ENCODE assay signal across 19 cellular contexts in genomic region chr4:82706349-82707000, GRCh38.
DNase-seq lines count a peak whose midpoint lies in the region; ATAC-seq and TF ChIP-seq lines count a peak whose summit lies in the region.
"Had no signal": no experiment of that assay in that cellular context is flagged by ENCODE, and none has a peak within 500 bp of the region (broad histone marks: within the 10 kb centered on the region; RNA-seq: fewer than 3 reads in every experiment).

No MANE protein-coding gene starts in this region.

- 75% methylated on average over 3 of the region's 3 CpGs for WGBS in suprapubic skin

- no peak overlapping the region for H2AFZ ChIP-seq in KMS-11 (ENCODE audit: low read depth)
- H2AFZ ChIP-seq: PC-9 had no signal

- no peak overlapping the region for H3K4me3 Mint-ChIP-seq in activated CD4-positive, alpha-beta T cell treated with anti-CD3 and anti-CD28 coated beads, Interleukin-2, amount 10 ng/mL, durations not matched to agents 24 days and 14 days
- H3K4me3 Mint-ChIP-seq: B cell; stimulated activated naive CD8-positive, alpha-beta T cell treated with anti-CD3 and anti-CD28 coated beads, Interleukin-15, Interleukin-2, amounts not matched to agents 100 ng/mL and 50 ng/mL, for 24 hours had no signal

- peaks cover 18% of the 10 kb centered on the region for H3K27me3 Mint-ChIP-seq in activated CD4-positive, alpha-beta T cell treated with anti-CD3 and anti-CD28 coated beads, Interleukin-2, amount 10 ng/mL, durations not matched to agents 24 days and 14 days
- H3K27me3 Mint-ChIP-seq: stimulated activated naive CD8-positive, alpha-beta T cell treated with anti-CD3 and anti-CD28 coated beads, Interleukin-15, Interleukin-2, amounts not matched to agents 100 ng/mL and 50 ng/mL, for 24 hours had no signal

- no peak for TF ChIP-seq POLR2A in suprapubic skin (IDR thresholded peaks at IDR 0.05)

- H3K27ac Mint-ChIP-seq in activated CD4-positive, alpha-beta T cell treated with anti-CD3 and anti-CD28 coated beads, Interleukin-2, amount 10 ng/mL, durations not matched to agents 24 days and 14 days = no peak overlapping the region
- H3K27ac Mint-ChIP-seq: B cell; stimulated activated naive CD8-positive, alpha-beta T cell treated with anti-CD3 and anti-CD28 coated beads, Interleukin-15, Interleukin-2, amounts not matched to agents 100 ng/mL and 50 ng/mL, for 24 hours had no signal

- H3K9ac ChIP-seq in KMS-11 = no peak overlapping the region

- no peaks in the 10 kb centered on the region for H3K36me3 Mint-ChIP-seq in activated CD4-positive, alpha-beta T cell treated with anti-CD3 and anti-CD28 coated beads, Interleukin-2, amount 10 ng/mL, durations not matched to agents 24 days and 14 days (ENCODE audit: low read depth)

- ATAC-seq in GM18868 (IDR thresholded peaks at IDR 0.05; ENCODE audit: unreplicated experiment) (no peak), HG02884 (IDR thresholded peaks at IDR 0.05; ENCODE audit: unreplicated experiment) (no peak)
- ATAC-seq: HCT116 had no signal

- H3K27ac ChIP-seq in KMS-11 (peak overlapping the region; percentile 39; the same call in 1 of the 2 replicates), left ventricle myocardium inferior (replicated peaks) (peak overlapping the region; percentile 33), suprapubic skin (no peak overlapping the region)
- H3K27ac ChIP-seq: epithelial cell of prostate, PC-9, spleen, WERI-Rb-1 had no signal

- H3K36me3 ChIP-seq in KMS-11 (ENCODE audit: insufficient read depth) = no peaks in the 10 kb centered on the region
- H3K36me3 ChIP-seq in left ventricle myocardium inferior = no peaks in the 10 kb centered on the region
- no peaks in the 10 kb centered on the region for H3K36me3 ChIP-seq in suprapubic skin
- H3K36me3 ChIP-seq: spleen had no signal

- H3K9me3 ChIP-seq in left ventricle myocardium inferior (replicated peaks) = no peaks in the 10 kb centered on the region
- H3K9me3 ChIP-seq in suprapubic skin = no peaks in the 10 kb centered on the region
- H3K9me3 ChIP-seq: spleen had no signal

- H3K4me1 ChIP-seq in KMS-11 (ENCODE audit: low read depth, poor library complexity, severe bottlenecking) = peaks cover 28% of the 10 kb centered on the region
- H3K4me1 ChIP-seq in left ventricle myocardium inferior = peaks cover 5% of the 10 kb centered on the region
- peaks cover 8% of the 10 kb centered on the region for H3K4me1 ChIP-seq in suprapubic skin
- H3K4me1 ChIP-seq: spleen had no signal

- H3K27me3 ChIP-seq in KMS-11 (ENCODE audit: insufficient read depth, low read depth) (no peaks in the 10 kb centered on the region), left ventricle myocardium inferior (ENCODE audit: low read depth) (no peaks in the 10 kb centered on the region), suprapubic skin (no peaks in the 10 kb centered on the region)
- H3K27me3 ChIP-seq: spleen had no signal

- H3K4me2 ChIP-seq in KMS-11 = peak overlapping the region; percentile 44
- H3K4me2 ChIP-seq: PC-9 had no signal

- intact Hi-C loops in left ventricle myocardium inferior (cut with micrococcal nuclease) = no loop called here
- intact Hi-C loops in activated CD4-positive, alpha-beta T cell treated with anti-CD3 and anti-CD28 coated beads, Interleukin-2, amount 10 ng/mL, durations not matched to agents 24 days and 14 days (cut with micrococcal nuclease) = no loop called here

- no peaks in the 10 kb centered on the region for H3K9me3 Mint-ChIP-seq in activated CD4-positive, alpha-beta T cell treated with anti-CD3 and anti-CD28 coated beads, Interleukin-2, amount 10 ng/mL, durations not matched to agents 24 days and 14 days
- H3K9me3 Mint-ChIP-seq: stimulated activated naive CD8-positive, alpha-beta T cell treated with anti-CD3 and anti-CD28 coated beads, Interleukin-15, Interleukin-2, amounts not matched to agents 100 ng/mL and 50 ng/mL, for 24 hours had no signal

- H4K20me1 ChIP-seq in KMS-11 (ENCODE audit: insufficient read depth) = no peaks in the 10 kb centered on the region

- TF ChIP-seq EP300 in suprapubic skin (IDR thresholded peaks at IDR 0.05) = no peak

- DNase-seq in cerebellum (ENCODE audit: low spot score) (peak; percentile 10), left ventricle myocardium inferior (no peak), stromal cell of bone marrow (ENCODE audit: low read depth) (peak; percentile 60), suprapubic skin (ENCODE audit: low spot score in 2 of 2) (no peak)
- no peak for DNase-seq in activated CD4-positive, alpha-beta T cell treated with anti-CD3 and anti-CD28 coated beads, Interleukin-2, amount 10 ng/mL, durations not matched to agents 24 days and 14 days
- DNase-seq: activated gamma-delta T cell treated with Interleukin-2 at 50 U/mL for 16 hours, cerebellar nuclear complex, DMS79, NCI-H1436, PC-9, spleen, WERI-Rb-1 had no signal

- H3K4me3 ChIP-seq in KMS-11 (IDR thresholded peaks at IDR 0.05; ENCODE audit: insufficient read depth, low read depth, low read length) (no peak overlapping the region), left ventricle myocardium inferior (no peak overlapping the region), suprapubic skin (no peak overlapping the region)
- H3K4me3 ChIP-seq: PC-9, spleen had no signal

- H3K79me2 ChIP-seq in KMS-11 (ENCODE audit: insufficient read depth, low read depth) = no peaks in the 10 kb centered on the region

- H3K4me1 Mint-ChIP-seq in activated CD4-positive, alpha-beta T cell treated with anti-CD3 and anti-CD28 coated beads, Interleukin-2, amount 10 ng/mL, durations not matched to agents 24 days and 14 days = no peaks in the 10 kb centered on the region
- H3K4me1 Mint-ChIP-seq: B cell had no signal

- TF ChIP-seq CTCF in KMS-11 (conservative IDR thresholded peaks at IDR 0.05; ENCODE audit: low read depth, low read length) = no peak
- no peak for TF ChIP-seq CTCF in left ventricle myocardium inferior (IDR thresholded peaks at IDR 0.05; ENCODE audit: borderline replicate concordance)
- no peak for TF ChIP-seq CTCF in suprapubic skin (IDR thresholded peaks at IDR 0.05)

Comparison
In these comparisons a context has a peak if more than half of its experiments do, and no peak if none do; other contexts are left out.
1. DNase-seq: peak in cerebellum (single experiment) and stromal cell of bone marrow (single experiment); none in left ventricle myocardium inferior (single experiment), activated CD4-positive, alpha-beta T cell treated with anti-CD3 and anti-CD28 coated beads, Interleukin-2, amount 10 ng/mL, durations not matched to agents 24 days and 14 days (single experiment) and suprapubic skin (0 of 2).